In genomic region chr19:17457621-17458020, GRCh38 we compare ENCODE assay signal across 27 cellular contexts. TPM values are rescaled to one million over a fixed set of nuclear protein-coding genes. Genes with fewer than 3 reads are reported as not detected.
"Had no signal": no experiment of that assay in that cellular context is flagged by ENCODE, and none has a peak within 500 bp of the region (broad histone marks: within the 10 kb centered on the region; RNA-seq: fewer than 3 reads in every experiment).

No MANE protein-coding gene starts in this region.

- H3K79me2 ChIP-seq: hepatocyte had no signal

- H3K27ac ChIP-seq: epithelial cell of prostate, esophagus muscularis mucosa, foreskin keratinocyte, hepatocyte, psoas muscle, right lobe of liver, spleen, tibial artery, upper lobe of right lung, vagina had no signal

- H2AFZ ChIP-seq: hepatocyte had no signal

- H3K36me3 ChIP-seq: esophagus muscularis mucosa, right lobe of liver, spleen, tibial artery, upper lobe of right lung, vagina had no signal

- H3K4me1 ChIP-seq: foreskin keratinocyte, right lobe of liver, upper lobe of right lung had no signal

- DNase-seq: effector memory CD8-positive, alpha-beta T cell; foreskin keratinocyte; head of caudate nucleus; kidney; left cardiac atrium; mesendoderm; naive B cell; nephron progenitor cell; psoas muscle; retina; right lobe of liver; spleen; stimulated activated CD4-positive, alpha-beta T cell treated with anti-CD3 and anti-CD28 coated beads, Interleukin-15, amount 100 ng/mL, for 24 hours; stimulated activated CD4-positive, alpha-beta T cell treated with anti-CD3 and anti-CD28 coated beads, Interleukin-1b, Interleukin-23, amount 100 ng/mL, for 48 hours; stimulated activated CD4-positive, alpha-beta T cell treated with anti-CD3 and anti-CD28 coated beads, Interleukin-4, amount 100 ng/mL, for 24 hours; tibial artery; upper lobe of right lung had no signal

- H3K4me3 ChIP-seq: esophagus muscularis mucosa, hepatocyte, psoas muscle, right lobe of liver, spleen, tibial artery, upper lobe of right lung, vagina had no signal

- H3K9me3 ChIP-seq: esophagus muscularis mucosa, psoas muscle, right lobe of liver, spleen, tibial artery, upper lobe of right lung, vagina had no signal

- ATAC-seq: effector memory CD8-positive, alpha-beta T cell; foreskin keratinocyte; left cardiac atrium; psoas muscle; right lobe of liver; stimulated activated memory B cell treated with anti-CD40 and anti-IgM and Interleukin-4, amounts not matched to agents 10 μg/mL and 1 μg/mL and 100 μg/mL, for 72 hours; upper lobe of right lung had no signal

- H3K4me2 ChIP-seq: hepatocyte had no signal

RNA-seq across cellular contexts. Expression of gene NXNL1, which starts 3.1 kb away (rescaled TPM):
- total RNA-seq: esophagus muscularis mucosa, foreskin keratinocyte, hepatocyte, kidney, liver, lung microvascular endothelial cell, omental fat pad, right lobe of liver, skeletal muscle tissue, spleen, temporal lobe, upper lobe of right lung, vagina had no signal
- polyA plus RNA-seq: foreskin keratinocyte, hepatocyte, liver, spleen had no signal

RNA-seq across cellular contexts. Expression of gene TMEM221, which starts 9.2 kb away (rescaled TPM):
- total RNA-seq: lung microvascular endothelial cell, spleen, upper lobe of right lung had no signal
